1 cellular context compared by ENCODE assay signal in the genomic region with DNA sequence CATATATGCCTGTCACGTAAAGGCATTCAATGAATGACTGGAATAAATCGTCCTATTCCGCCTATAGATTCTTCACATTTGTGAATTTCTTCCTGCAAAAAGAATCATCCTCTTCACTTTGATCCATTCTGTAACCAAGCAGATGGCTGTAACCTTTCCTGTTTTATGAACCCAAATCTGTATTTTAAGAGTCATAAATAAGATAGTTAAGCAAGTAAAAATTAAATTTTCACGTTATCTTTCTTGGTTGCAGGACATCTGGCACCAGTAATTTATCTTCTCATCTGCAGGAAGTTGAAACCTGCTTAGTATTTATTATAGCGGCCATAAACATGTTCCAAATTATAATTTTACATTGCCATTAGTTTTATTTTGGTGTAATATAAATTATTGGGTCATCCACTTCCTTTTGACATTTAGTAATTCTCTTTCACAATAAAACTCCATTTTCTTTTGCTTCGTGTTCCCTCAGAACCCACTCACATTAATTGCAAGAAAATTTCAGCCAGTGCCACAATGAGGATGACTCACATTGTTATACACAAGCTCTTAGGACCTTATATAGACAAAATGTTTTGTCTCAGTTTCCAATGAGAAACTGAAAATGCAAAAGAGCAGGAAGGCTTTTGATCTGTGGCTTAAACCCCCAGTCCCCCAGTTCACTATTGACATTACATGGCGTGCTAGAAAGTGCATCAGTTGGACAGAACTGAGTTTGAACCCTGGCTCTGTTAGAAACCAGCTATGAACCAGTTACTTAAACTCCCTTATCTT.
TF ChIP-seq lines count a peak whose summit lies in the region.

No MANE protein-coding gene starts in this region.

TF ChIP-seq in SK-N-SH, 30 proteins besides CTCF, POLR2A, EP300 and RAD21 (continued from another document):
- TF ChIP-seq GATA2 (CRISPR knock-in tag; IDR thresholded peaks at IDR 0.05) (peak; percentile 92), NFIC (IDR thresholded peaks at IDR 0.05; ENCODE audit: borderline replicate concordance) (no peak), RXRA (IDR thresholded peaks at IDR 0.05; ENCODE audit: borderline replicate concordance, low read depth) (no peak), CHD2 (IDR thresholded peaks at IDR 0.05; ENCODE audit: low read length, partially characterized antibody) (peak; percentile 86), TEAD4 (IDR thresholded peaks at IDR 0.05; ENCODE audit: borderline replicate concordance, insufficient read depth) (peak; percentile 42; the same call in 1 of the 2 replicates)
TF ChIP-seq in SK-N-SH: peak in this region for 9.
